In genomic region chr2:43303889-43304288, GRCh38 we compare ENCODE assay signal across 15 cellular contexts.
DNase-seq lines count a peak whose midpoint lies in the region; ATAC-seq and TF ChIP-seq lines count a peak whose summit lies in the region.
"Had no signal": no experiment of that assay in that cellular context is flagged by ENCODE, and none has a peak within 500 bp of the region (broad histone marks: within the 10 kb centered on the region; RNA-seq: fewer than 3 reads in every experiment).

No MANE protein-coding gene starts in this region.

- H3K36me3 ChIP-seq in heart right ventricle (no peaks in the 10 kb centered on the region), PC-9 (ENCODE audit: low read depth) (no peaks in the 10 kb centered on the region), upper lobe of right lung (no peaks in the 10 kb centered on the region)

- H3K9me3 ChIP-seq in heart right ventricle (no peaks in the 10 kb centered on the region), PC-9 (ENCODE audit: insufficient read depth, low read depth) (no peaks in the 10 kb centered on the region), upper lobe of right lung (no peaks in the 10 kb centered on the region)

- H3K4me3 Mint-ChIP-seq in nephron (no peak overlapping the region), Calu3 (ENCODE audit: low read depth, unreplicated experiment) (no peak overlapping the region)
- H3K4me3 Mint-ChIP-seq: activated CD4-positive, alpha-beta memory T cell treated with anti-CD3 and anti-CD28 coated beads for 36 hours had no signal

- H3K4me2 ChIP-seq in PC-9 = no peak overlapping the region

- H3K27me3 ChIP-seq in heart right ventricle = no peaks in the 10 kb centered on the region
- H3K27me3 ChIP-seq in PC-9 (ENCODE audit: insufficient read depth, low read depth) = no peaks in the 10 kb centered on the region
- H3K27me3 ChIP-seq in upper lobe of right lung = no peaks in the 10 kb centered on the region

- H3K4me3 ChIP-seq in heart right ventricle = no peak overlapping the region
- no peak overlapping the region for H3K4me3 ChIP-seq in PC-9
- H3K4me3 ChIP-seq in upper lobe of right lung = no peak overlapping the region
- H3K4me3 ChIP-seq: SK-N-MC had no signal

- intact Hi-C loops in heart right ventricle (cut with DNase I) (loop anchor here in 1 of 10 donors (5.0 kb wide), 1 partner anchor 37 kb away; no protein-coding TSS in a partner anchor), left ventricle myocardium superior (cut with micrococcal nuclease) (no loop called here), PC-9 (cut with micrococcal nuclease; ENCODE audit: unreplicated experiment) (loop anchor here (2.0 kb wide), 1 partner anchor 165 kb away; no protein-coding TSS in a partner anchor), upper lobe of right lung (cut with DNase I) (no loop called here), Calu3 (cut with micrococcal nuclease; ENCODE audit: unreplicated experiment) (loop anchor here (5.0 kb wide), 1 partner anchor 178 kb away; no protein-coding TSS in a partner anchor)

- 62 to 66% methylated on average over 3 of the region's 3 CpGs for WGBS in heart right ventricle, 2 donors

- no peaks in the 10 kb centered on the region for H3K79me2 ChIP-seq in PC-9 (ENCODE audit: low read depth)

- no peak overlapping the region for H2AFZ ChIP-seq in PC-9

- peaks cover 14 to 72% (median 53%) of the 10 kb centered on the region in 9 donors for H3K4me1 ChIP-seq in heart right ventricle
- peaks cover 42% of the 10 kb centered on the region for H3K4me1 ChIP-seq in PC-9 (replicated peaks; ENCODE audit: insufficient read depth)
- H3K4me1 ChIP-seq in upper lobe of right lung = peaks cover 58% of the 10 kb centered on the region

- H3K27me3 Mint-ChIP-seq in nephron (ENCODE audit: low read depth) = no peaks in the 10 kb centered on the region
- H3K27me3 Mint-ChIP-seq in Calu3 (ENCODE audit: unreplicated experiment) = no peaks in the 10 kb centered on the region
- H3K27me3 Mint-ChIP-seq: activated CD4-positive, alpha-beta memory T cell treated with anti-CD3 and anti-CD28 coated beads for 36 hours; progenitor cell of endocrine pancreas had no signal

- H3K9me2 ChIP-seq in PC-9 (ENCODE audit: insufficient read depth) = no peaks in the 10 kb centered on the region

- H3K27ac ChIP-seq in heart right ventricle (peak overlapping the region in 8 of 10 donors; percentile 65 to 91 (median 82)), PC-9 (peak overlapping the region; percentile 63; the same call in 1 of the 2 replicates), upper lobe of right lung (peak overlapping the region; percentile 88)
- H3K27ac ChIP-seq: epithelial cell of prostate, SK-N-MC had no signal

- POLR2A ChIA-PET in PC-9 (lab: Charles Lee; ENCODE audit: unreplicated experiment) = no interaction called here

- H3K36me3 Mint-ChIP-seq in nephron (ENCODE audit: low read depth) (no peaks in the 10 kb centered on the region), Calu3 (ENCODE audit: insufficient read depth, unreplicated experiment) (peaks cover 5% of the 10 kb centered on the region)

- CTCF ChIA-PET in PC-9 (lab: Charles Lee) = interaction anchor here (0.6 kb wide), 1 partner anchor 151 kb away, joined by 3 read pairs; no protein-coding TSS in a partner anchor
- CTCF ChIA-PET in Calu3 (lab: Charles Lee) = no interaction called here

- H3K4me1 Mint-ChIP-seq in nephron (peaks cover 43% of the 10 kb centered on the region), Calu3 (ENCODE audit: low read depth, unreplicated experiment) (peaks cover 23% of the 10 kb centered on the region)

- no peak for ATAC-seq in heart right ventricle
- ATAC-seq in left ventricle myocardium superior = no peak
- no peak for ATAC-seq in upper lobe of right lung

- H4K20me1 ChIP-seq in PC-9 (ENCODE audit: insufficient read depth) = no peaks in the 10 kb centered on the region

- H3F3A ChIP-seq in PC-9 (ENCODE audit: insufficient read depth, low read depth) = peaks cover 25% of the 10 kb centered on the region; the same call in 1 of the 2 replicates

- no peak for TF ChIP-seq CTCF in heart right ventricle (IDR thresholded peaks at IDR 0.05)
- TF ChIP-seq CTCF in PC-9 (conservative IDR thresholded peaks at IDR 0.05) = no peak
- no peak for TF ChIP-seq CTCF in nephron (IDR thresholded peaks at IDR 0.05; ENCODE audit: unreplicated experiment in 3 of 3)
- no peak for TF ChIP-seq CTCF in upper lobe of right lung (IDR thresholded peaks at IDR 0.05)
- no peak for TF ChIP-seq CTCF in Calu3 (IDR thresholded peaks at IDR 0.05; ENCODE audit: unreplicated experiment)

- DNase-seq in heart right ventricle (no peak), left ventricle myocardium superior (no peak), PC-9 (no peak), upper lobe of right lung (no peak), Ammon's horn (ENCODE audit: low spot score) (no peak), cerebellar nuclear complex (lab: John Stamatoyannopoulos, UW) (no peak), Calu3 (no peak)
- DNase-seq: activated CD4-positive, alpha-beta memory T cell treated with anti-CD3 and anti-CD28 coated beads for 36 hours; amygdala; head of caudate nucleus; stimulated activated CD4-positive, alpha-beta T cell treated with anti-CD3 and anti-CD28 coated beads, Interleukin-1b, Interleukin-23, amount 100 ng/mL, for 48 hours had no signal

- BruUV-seq in PC-9 (replicated peaks; lab: Mats Ljungman, UMichigan) = no TSS peak
- BruUV-seq in Calu3 (replicated peaks; lab: Mats Ljungman, UMichigan) = no TSS peak

- H3K9me3 Mint-ChIP-seq in nephron (no peaks in the 10 kb centered on the region), Calu3 (ENCODE audit: low read depth, unreplicated experiment) (peaks cover 2% of the 10 kb centered on the region)
- H3K9me3 Mint-ChIP-seq: activated CD4-positive, alpha-beta memory T cell treated with anti-CD3 and anti-CD28 coated beads for 36 hours had no signal

- H3K27ac Mint-ChIP-seq in nephron (peak overlapping the region; percentile 18 to 89 (median 20)), Calu3 (ENCODE audit: unreplicated experiment) (no peak overlapping the region)
- H3K27ac Mint-ChIP-seq: activated CD4-positive, alpha-beta memory T cell treated with anti-CD3 and anti-CD28 coated beads for 36 hours; progenitor cell of endocrine pancreas had no signal

Comparison
In these comparisons a context has a peak if more than half of its experiments do, and no peak if none do; other contexts are left out.
1. intact Hi-C loops: an anchor here in PC-9 (2.0 kb wide) and Calu3 (5.0 kb wide); none called in left ventricle myocardium superior and upper lobe of right lung.